12 cellular contexts compared by ENCODE assay signal in the genomic region with DNA sequence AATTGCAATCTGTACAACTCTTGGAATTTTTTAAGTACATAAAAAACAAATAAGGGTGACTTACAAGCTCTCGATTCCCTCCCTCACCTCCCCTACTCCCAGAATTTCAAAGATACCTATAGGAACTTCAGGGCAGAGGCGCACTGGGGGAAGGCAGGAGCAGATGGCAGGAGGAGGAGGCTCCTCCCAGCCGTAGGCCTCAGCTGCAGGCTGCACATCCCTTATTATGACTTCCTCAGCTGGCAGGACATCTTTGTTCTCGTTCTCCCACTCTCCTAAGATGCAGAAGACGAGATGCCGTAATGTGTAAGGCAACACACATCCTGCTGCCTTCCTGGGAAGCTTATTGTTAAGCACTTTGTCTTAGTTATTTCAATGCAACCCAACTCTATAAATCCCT.
"Had no signal": no experiment of that assay in that cellular context is flagged by ENCODE, and none has a peak within 500 bp of the region (broad histone marks: within the 10 kb centered on the region; RNA-seq: fewer than 3 reads in every experiment).

No MANE protein-coding gene starts in this region.

- DNase-seq: cerebellar nuclear complex; dermis blood vessel endothelial cell; effector CD4-positive, alpha-beta T cell; left lung; lower lobe of right lung; mesendoderm; naive thymus-derived CD4-positive, alpha-beta T cell; right cardiac atrium; stimulated activated CD4-positive, alpha-beta T cell treated with anti-CD3 and anti-CD28 coated beads, Interleukin-2, amount 100 ng/mL, for 48 hours; stimulated activated naive CD4-positive, alpha-beta T cell treated with Interleukin-2 at 50 U/mL for 16 hours; trophoblast cell had no signal

- H3K4me3 ChIP-seq: left lung, lower lobe of right lung, smooth muscle cell had no signal

- ATAC-seq: left lung; lower lobe of right lung; naive thymus-derived CD4-positive, alpha-beta T cell; right cardiac atrium had no signal
